Comparison of ENCODE assay signal across 10 cellular contexts in the genomic region with DNA sequence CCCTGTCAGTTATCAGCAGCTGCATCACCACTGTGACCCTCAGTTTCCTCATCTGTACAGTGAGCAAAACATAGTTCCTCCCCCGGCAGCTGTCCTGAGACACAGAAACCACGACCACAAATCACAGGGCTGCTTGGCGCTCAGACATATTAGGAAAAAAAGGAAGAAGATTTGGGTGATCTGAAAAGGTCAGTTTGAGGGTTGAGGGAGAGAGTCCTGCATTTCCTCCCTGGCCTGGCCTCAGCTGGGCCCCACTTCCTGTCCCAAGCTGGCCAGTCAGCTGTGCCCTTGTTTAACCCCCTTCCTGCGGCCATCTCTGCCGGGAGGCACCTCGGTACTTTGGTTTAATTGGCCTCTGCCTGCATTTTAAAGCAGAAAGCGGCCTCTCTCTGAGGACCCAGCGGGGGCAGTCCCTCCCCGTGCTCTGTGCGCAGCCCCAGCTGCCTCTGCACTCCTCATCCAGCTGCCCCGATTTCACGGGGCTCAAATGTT. TPM values are rescaled to one million over a fixed set of nuclear protein-coding genes. Genes with fewer than 3 reads are reported as not detected.
DNase-seq lines count a peak whose midpoint lies in the region; ATAC-seq and TF ChIP-seq lines count a peak whose summit lies in the region.
"Had no signal": no experiment of that assay in that cellular context is flagged by ENCODE, and none has a peak within 500 bp of the region (broad histone marks: within the 10 kb centered on the region; RNA-seq: fewer than 3 reads in every experiment).

No MANE protein-coding gene starts in this region.

- H3K36me3 ChIP-seq in sigmoid colon = no peaks in the 10 kb centered on the region

- TF ChIP-seq POLR2A in sigmoid colon (IDR thresholded peaks at IDR 0.05) = no peak

- H3K27me3 Mint-ChIP-seq in activated CD8-positive, alpha-beta memory T cell treated with anti-CD3 and anti-CD28 coated beads, Interleukin-2, amount 10 ng/mL, durations not matched to agents 7 days and 5 days = peaks cover 31% of the 10 kb centered on the region

- intact Hi-C loops in Right ventricle myocardium superior (cut with DNase I) (no loop called here), sigmoid colon (cut with DNase I) (loop anchor here (5.0 kb wide), 1 partner anchor 66 kb away; no protein-coding TSS in a partner anchor)

- TF ChIP-seq EP300 in sigmoid colon (IDR thresholded peaks at IDR 0.05) = no peak

- TF ChIP-seq CTCF in GM12865 (IDR thresholded peaks at IDR 0.05; ENCODE audit: insufficient read depth, low read depth, low read length, missing control alignments) (no peak), sigmoid colon (IDR thresholded peaks at IDR 0.05) (no peak)

- H3K27ac ChIP-seq in sigmoid colon = peak overlapping the region; percentile 72 to 85 (median 80)

- ATAC-seq in Right ventricle myocardium superior (ENCODE audit: poor library complexity) (peak; percentile 24), GM18498 (IDR thresholded peaks at IDR 0.05; ENCODE audit: unreplicated experiment) (no peak)
- ATAC-seq in activated CD8-positive, alpha-beta memory T cell treated with anti-CD3 and anti-CD28 coated beads, Interleukin-2, amount 10 ng/mL, durations not matched to agents 7 days and 5 days = no peak

- H3K9me3 Mint-ChIP-seq in activated CD8-positive, alpha-beta memory T cell treated with anti-CD3 and anti-CD28 coated beads, Interleukin-2, amount 10 ng/mL, durations not matched to agents 7 days and 5 days (ENCODE audit: low read depth) = no peaks in the 10 kb centered on the region

- H3K9me3 ChIP-seq in sigmoid colon = no peaks in the 10 kb centered on the region

- CTCF ChIA-PET in activated CD8-positive, alpha-beta memory T cell treated with anti-CD3 and anti-CD28 coated beads, Interleukin-2, amount 10 ng/mL, durations not matched to agents 7 days and 5 days (lab: Charles Lee) = interaction anchor here (1.1 kb wide), 1 partner anchor 21 kb away, joined by 3 read pairs; no protein-coding TSS in a partner anchor

- no peak overlapping the region for H3K4me3 Mint-ChIP-seq in activated CD8-positive, alpha-beta memory T cell treated with anti-CD3 and anti-CD28 coated beads, Interleukin-2, amount 10 ng/mL, durations not matched to agents 7 days and 5 days

- DNase-seq in GM12865 (ENCODE audit: low read depth) = peak; percentile 49
- DNase-seq in RPMI8226 = peak; percentile 28
- DNase-seq in Right ventricle myocardium superior = peak; percentile 69
- peak; percentile 80 for DNase-seq in sigmoid colon
- no peak for DNase-seq in NCI-H2171 treated with DMSO at 0.1 percent for 48 hours (lab: John Stamatoyannopoulos, UW)
- DNase-seq in NCI-H1092 treated with DMSO at 0.1 percent for 48 hours (lab: John Stamatoyannopoulos, UW) = no peak
- DNase-seq in activated CD8-positive, alpha-beta memory T cell treated with anti-CD3 and anti-CD28 coated beads, Interleukin-2, amount 10 ng/mL, durations not matched to agents 7 days and 5 days = no peak
- DNase-seq: COR-L47 had no signal

- no peaks in the 10 kb centered on the region for H3K36me3 Mint-ChIP-seq in activated CD8-positive, alpha-beta memory T cell treated with anti-CD3 and anti-CD28 coated beads, Interleukin-2, amount 10 ng/mL, durations not matched to agents 7 days and 5 days

- no peaks in the 10 kb centered on the region for H3K27me3 ChIP-seq in sigmoid colon

- H3K4me1 ChIP-seq in sigmoid colon = peaks cover 0 to 35% (median 32%) of the 10 kb centered on the region in 4 donors

- no peak overlapping the region for H3K4me3 ChIP-seq in GM12865 (ENCODE audit: low read depth, low read length)
- H3K4me3 ChIP-seq in sigmoid colon = no peak overlapping the region

- no peak overlapping the region for H3K27ac Mint-ChIP-seq in activated CD8-positive, alpha-beta memory T cell treated with anti-CD3 and anti-CD28 coated beads, Interleukin-2, amount 10 ng/mL, durations not matched to agents 7 days and 5 days

- peaks cover 2% of the 10 kb centered on the region for H3K4me1 Mint-ChIP-seq in activated CD8-positive, alpha-beta memory T cell treated with anti-CD3 and anti-CD28 coated beads, Interleukin-2, amount 10 ng/mL, durations not matched to agents 7 days and 5 days

- WGBS in sigmoid colon, 2 donors = 37 to 46% methylated on average over 12 of the region's 12 CpGs

RNA-seq across cellular contexts. Expression of a gene that starts 24.0 kb away (rescaled TPM):
- not detected for total RNA-seq in Right ventricle myocardium superior
- total RNA-seq in sigmoid colon = not detected
- not detected for polyA plus RNA-seq in sigmoid colon
- total RNA-seq in activated CD8-positive, alpha-beta memory T cell treated with anti-CD3 and anti-CD28 coated beads, Interleukin-2, amount 10 ng/mL, durations not matched to agents 7 days and 5 days = not detected
- total RNA-seq: T-helper 2 cell treated with Interferon-gamma antibody and Interleukin-4, amounts not matched to agents 100 ng/mL and 5 ng/mL, for 36 hours had no signal

Comparison
In these comparisons a context has a peak if more than half of its experiments do, and no peak if none do; other contexts are left out.
1. DNase-seq: peak in GM12865 (single experiment), RPMI8226 (single experiment), Right ventricle myocardium superior (single experiment) and sigmoid colon (single experiment); none in NCI-H2171 treated with DMSO at 0.1 percent for 48 hours (single experiment), NCI-H1092 treated with DMSO at 0.1 percent for 48 hours (single experiment) and activated CD8-positive, alpha-beta memory T cell treated with anti-CD3 and anti-CD28 coated beads, Interleukin-2, amount 10 ng/mL, durations not matched to agents 7 days and 5 days (single experiment).